Comparison of ENCODE assay signal across 25 cellular contexts in genomic region chr1:38875811-38876210, GRCh38. TPM values are rescaled to one million over a fixed set of nuclear protein-coding genes. Genes with fewer than 3 reads are reported as not detected.
"Had no signal": no experiment of that assay in that cellular context is flagged by ENCODE, and none has a peak within 500 bp of the region (broad histone marks: within the 10 kb centered on the region; RNA-seq: fewer than 3 reads in every experiment).

No MANE protein-coding gene starts in this region.

- H3K9me3 ChIP-seq: ascending aorta, body of pancreas, MG63 had no signal

- ATAC-seq: activated CD8-positive, alpha-beta T cell treated with anti-CD3 and anti-CD28 coated beads for 36 hours; activated T-cell treated with anti-CD3 and anti-CD28 coated beads, Interleukin-2, amount 50 U/mL, for 72 hours; body of pancreas had no signal

- DNase-seq: activated B cell treated with CpG ODN at 0.5 μM for 24 hours; activated CD4-positive, alpha-beta T cell treated with anti-CD3 and anti-CD28 coated beads for 1 hour; activated CD4-positive, alpha-beta T cell treated with anti-CD3 and anti-CD28 coated beads, Interleukin-2, amount 10 ng/mL, durations not matched to agents 24 days and 14 days; activated CD8-positive, alpha-beta memory T cell treated with anti-CD3 and anti-CD28 coated beads, Interleukin-2, amount 50 U/mL, for 4 hours; activated CD8-positive, alpha-beta T cell treated with anti-CD3 and anti-CD28 coated beads for 36 hours; activated gamma-delta T cell treated with Interleukin-2 at 50 U/mL for 16 hours; activated naive CD4-positive, alpha-beta T cell treated with anti-CD3 and anti-CD28 coated beads, Interleukin-2, amount 50 U/mL, for 16 hours; activated T-cell treated with anti-CD3 and anti-CD28 coated beads, Interleukin-2, amount 50 U/mL, for 72 hours; body of pancreas; MG63; MV-4-11; NCI-H1092 treated with DMSO at 0.1 percent for 48 hours; NCI-H1436; NCI-H1694 treated with DMSO at 0.1 percent for 48 hours; NCI-H2081; NCI-H446; NCI-H524; PC-9; SHP77 treated with DMSO at 0.1 percent for 48 hours; T-helper 9 cell had no signal

- H3K27ac Mint-ChIP-seq: activated B cell treated with CpG ODN at 0.5 μM for 24 hours; activated CD4-positive, alpha-beta T cell treated with anti-CD3 and anti-CD28 coated beads, Interleukin-2, amount 10 ng/mL, durations not matched to agents 24 days and 14 days; activated CD8-positive, alpha-beta T cell treated with anti-CD3 and anti-CD28 coated beads for 36 hours; activated T-cell treated with anti-CD3 and anti-CD28 coated beads, Interleukin-2, amount 50 U/mL, for 72 hours; activated T-helper 2 cell treated with anti-CD3 and anti-CD28 coated beads, Interferon-gamma antibody, Interleukin-2, Interleukin-4, amounts not matched to agents 10 μg/mL and 5 μg/mL and 100 μg/mL, durations not matched to agents 14 hours and 24 hours and 36 hours; T-helper 1 cell treated with Interleukin-12 subunit alpha and Interleukin-12 subunit beta and Interleukin-4 antibody, amounts not matched to agents 30 μg/mL and 1 μg/mL, for 36 hours had no signal

- H3K27me3 ChIP-seq: ascending aorta, body of pancreas, MG63 had no signal

- H3K27ac ChIP-seq: ascending aorta, body of pancreas, PC-9 had no signal

- H3K9me3 Mint-ChIP-seq: activated B cell treated with CpG ODN at 0.5 μM for 24 hours; activated CD4-positive, alpha-beta T cell treated with anti-CD3 and anti-CD28 coated beads, Interleukin-2, amount 10 ng/mL, durations not matched to agents 24 days and 14 days; activated CD8-positive, alpha-beta T cell treated with anti-CD3 and anti-CD28 coated beads for 36 hours; activated T-cell treated with anti-CD3 and anti-CD28 coated beads, Interleukin-2, amount 50 U/mL, for 72 hours; activated T-helper 2 cell treated with anti-CD3 and anti-CD28 coated beads, Interferon-gamma antibody, Interleukin-2, Interleukin-4, amounts not matched to agents 10 μg/mL and 5 μg/mL and 100 μg/mL, durations not matched to agents 14 hours and 24 hours and 36 hours; central memory CD8-positive, alpha-beta T cell; T-helper 1 cell treated with Interleukin-12 subunit alpha and Interleukin-12 subunit beta and Interleukin-4 antibody, amounts not matched to agents 30 μg/mL and 1 μg/mL, for 36 hours had no signal

- H3K4me2 ChIP-seq: PC-9 had no signal

- H2AFZ ChIP-seq: PC-9 had no signal

- H3K27me3 Mint-ChIP-seq: activated B cell treated with CpG ODN at 0.5 μM for 24 hours; activated CD4-positive, alpha-beta T cell treated with anti-CD3 and anti-CD28 coated beads, Interleukin-2, amount 10 ng/mL, durations not matched to agents 24 days and 14 days; activated CD8-positive, alpha-beta T cell treated with anti-CD3 and anti-CD28 coated beads for 36 hours; central memory CD8-positive, alpha-beta T cell had no signal

- H3K4me3 Mint-ChIP-seq: activated B cell treated with CpG ODN at 0.5 μM for 24 hours; activated CD4-positive, alpha-beta T cell treated with anti-CD3 and anti-CD28 coated beads, Interleukin-2, amount 10 ng/mL, durations not matched to agents 24 days and 14 days; activated CD8-positive, alpha-beta T cell treated with anti-CD3 and anti-CD28 coated beads for 36 hours; activated T-cell treated with anti-CD3 and anti-CD28 coated beads, Interleukin-2, amount 50 U/mL, for 72 hours; central memory CD8-positive, alpha-beta T cell; T-helper 1 cell treated with Interleukin-12 subunit alpha and Interleukin-12 subunit beta and Interleukin-4 antibody, amounts not matched to agents 30 μg/mL and 1 μg/mL, for 36 hours had no signal

- H3K36me3 ChIP-seq: ascending aorta, MG63 had no signal

- H3K4me3 ChIP-seq: ascending aorta, body of pancreas, MG63, PC-9 had no signal

RNA-seq across cellular contexts. Expression of gene GJA9, which starts 5.6 kb away (rescaled TPM):
- total RNA-seq: activated B cell treated with CpG ODN at 0.5 μM for 24 hours; activated CD4-positive, alpha-beta T cell treated with anti-CD3 and anti-CD28 coated beads, Interleukin-2, amount 10 ng/mL, durations not matched to agents 24 days and 14 days; activated CD8-positive, alpha-beta T cell treated with anti-CD3 and anti-CD28 coated beads for 36 hours; activated T-cell treated with anti-CD3 and anti-CD28 coated beads, Interleukin-2, amount 50 U/mL, for 72 hours; activated T-helper 2 cell treated with anti-CD3 and anti-CD28 coated beads, Interferon-gamma antibody, Interleukin-2, Interleukin-4, amounts not matched to agents 10 μg/mL and 5 μg/mL and 100 μg/mL, durations not matched to agents 14 hours and 24 hours and 36 hours; ascending aorta; body of pancreas; SK-MEL-5 had no signal
